ENCODE assay signal across 8 cellular contexts in genomic region chr3:9862391-9863235, GRCh38. TPM values are rescaled to one million over a fixed set of nuclear protein-coding genes. Genes with fewer than 3 reads are reported as not detected.
A peak's percentile ranks its signal among the peaks of the same experiment; 100 is the strongest.
DNase-seq lines count a peak whose midpoint lies in the region; ATAC-seq, FAIRE-seq and TF ChIP-seq lines count a peak whose summit lies in the region.

No MANE protein-coding gene starts in this region.

- 5 to 80% methylated on average over 1 to 4 of the region's 52 CpGs for WGBS in esophagus squamous epithelium, 2 donors

- FAIRE-seq in GM12892 (lab: Jason Lieb, UNC): no peak

- DNase-seq in GM12892 (ENCODE audit: insufficient read length): peak; percentile 56
- DNase-seq in WTC11 (ENCODE audit: low spot score): peak; percentile 74
- DNase-seq in esophagus squamous epithelium (lab: John Stamatoyannopoulos, UW): no peak
- DNase-seq in natural killer cell: peak; percentile 39
- no peak for DNase-seq in vagina (ENCODE audit: extremely low spot score in 2 of 2)
- no peak for DNase-seq in dedifferentiated amniotic fluid mesenchymal stem cell (ENCODE audit: extremely low spot score)
- no peak for DNase-seq in T1000 (lab: John Stamatoyannopoulos, UW)

- H3K27ac ChIP-seq in esophagus squamous epithelium (peak overlapping the region; percentile 52 to 93 (median 78)), vagina (peak overlapping the region; percentile 90)

- TF ChIP-seq CTCF in WTC11 (IDR thresholded peaks at IDR 0.05) (no peak), esophagus squamous epithelium (IDR thresholded peaks at IDR 0.05) (peak in 4 of 6 experiments; percentile 33 to 47 (median 41)), natural killer cell (IDR thresholded peaks at IDR 0.05) (no peak), vagina (IDR thresholded peaks at IDR 0.05) (peak in 2 of 3 experiments; percentile 28 to 50)

- H3K9me3 ChIP-seq in esophagus squamous epithelium (no peaks in the 10 kb centered on the region), vagina (no peaks in the 10 kb centered on the region)

- peaks cover 12% of the 10 kb centered on the region for H3K27me3 Mint-ChIP-seq in WTC11 (ENCODE audit: low read depth)
- no peaks in the 10 kb centered on the region for H3K27me3 Mint-ChIP-seq in natural killer cell (ENCODE audit: low read depth in 2 of 2)

- intact Hi-C loops in esophagus squamous epithelium (cut with DNase I): no loop called here
- intact Hi-C loops in natural killer cell (cut with micrococcal nuclease): no loop called here
- intact Hi-C loops in vagina (cut with DNase I): loop anchor here (5.0 kb wide), 1 partner anchor 55 kb away; the partner anchor contains the start of gene IL17RC

- H3K9me3 Mint-ChIP-seq in WTC11: no peaks in the 10 kb centered on the region
- no peaks in the 10 kb centered on the region for H3K9me3 Mint-ChIP-seq in natural killer cell

- H3K27ac Mint-ChIP-seq in WTC11 (no peak overlapping the region), natural killer cell (peak overlapping the region; percentile 92 to 96)

- no peaks in the 10 kb centered on the region for H3K36me3 Mint-ChIP-seq in WTC11
- no peaks in the 10 kb centered on the region for H3K36me3 Mint-ChIP-seq in natural killer cell

- CTCF ChIA-PET in WTC11 (lab: Charles Lee): interaction anchor here (0.5 to 2.5 kb wide), 4 partner anchors 9 to 84 kb away, joined by 3 to 9 read pairs (median 4); no protein-coding TSS in a partner anchor

- H3K4me3 Mint-ChIP-seq in WTC11 (peak overlapping the region; percentile 66), natural killer cell (peak overlapping the region; percentile 80)

- no peaks in the 10 kb centered on the region for H3K36me3 ChIP-seq in esophagus squamous epithelium
- no peaks in the 10 kb centered on the region for H3K36me3 ChIP-seq in vagina

- no peak for TF ChIP-seq POLR2A in GM12892 (IDR thresholded peaks at IDR 0.05; ENCODE audit: low read depth, low read length)
- no peak for TF ChIP-seq POLR2A in esophagus squamous epithelium (IDR thresholded peaks at IDR 0.05)
- no peak for TF ChIP-seq POLR2A in vagina (IDR thresholded peaks at IDR 0.05)

- POLR2A ChIA-PET in WTC11 (lab: Charles Lee): no interaction called here

- ATAC-seq in WTC11: peak; percentile 91
- peak; percentile 65 to 78 (median 75) for ATAC-seq in natural killer cell
- no peak for ATAC-seq in GM18498 (IDR thresholded peaks at IDR 0.05; ENCODE audit: unreplicated experiment)

- peaks cover 10 to 34% (median 14%) of the 10 kb centered on the region in 3 donors for H3K4me1 ChIP-seq in esophagus squamous epithelium
- peaks cover 34% of the 10 kb centered on the region for H3K4me1 ChIP-seq in vagina

- peaks cover 25% of the 10 kb centered on the region for H3K4me1 Mint-ChIP-seq in WTC11
- peaks cover 30 to 37% of the 10 kb centered on the region in 2 donors for H3K4me1 Mint-ChIP-seq in natural killer cell

- H3K27me3 ChIP-seq in esophagus squamous epithelium: peaks cover 0 to 20% (median 0%) of the 10 kb centered on the region in 4 donors
- H3K27me3 ChIP-seq in vagina: no peaks in the 10 kb centered on the region

- H3K4me3 ChIP-seq in esophagus squamous epithelium (peak overlapping the region; percentile 24 to 59 (median 42)), vagina (peak overlapping the region; percentile 38)

TF ChIP-seq in WTC11, 78 proteins besides CTCF, POLR2A, EP300 and RAD21:
- TF ChIP-seq ESRRA (CRISPR knock-in tag; IDR thresholded peaks at IDR 0.05; ENCODE audit: borderline replicate concordance) (peak; percentile 21; the same call in 1 of the 2 replicates), ETV6 (CRISPR knock-in tag; IDR thresholded peaks at IDR 0.05) (0 out of 2 replicates have a peak, but pooled peaks have one; percentile 38), NFE2L1 (CRISPR knock-in tag; IDR thresholded peaks at IDR 0.05) (no peak), ERG (CRISPR knock-in tag; IDR thresholded peaks at IDR 0.05) (no peak), PREB (CRISPR knock-in tag; IDR thresholded peaks at IDR 0.05; ENCODE audit: borderline replicate concordance) (no peak), TEAD4 (CRISPR knock-in tag; IDR thresholded peaks at IDR 0.05) (no peak), E2F1 (CRISPR knock-in tag; IDR thresholded peaks at IDR 0.05) (0 out of 2 replicates have a peak, but pooled peaks have one; percentile 28), NR3C1 (CRISPR knock-in tag; conservative IDR thresholded peaks at IDR 0.05; ENCODE audit: low read depth) (no peak), ZNF423 (CRISPR knock-in tag; IDR thresholded peaks at IDR 0.05) (peak; percentile 56; the same call in 1 of the 2 replicates), GABPB1 (CRISPR knock-in tag; IDR thresholded peaks at IDR 0.05) (peak; percentile 59; the same call in 1 of the 2 replicates), ZNF396 (CRISPR knock-in tag; IDR thresholded peaks at IDR 0.05; ENCODE audit: borderline replicate concordance) (no peak), TP53 (CRISPR knock-in tag; IDR thresholded peaks at IDR 0.05) (no peak)

RNA-seq across cellular contexts. Expression of gene CIDEC, which starts 17.4 kb away (rescaled TPM):
- not detected for polyA plus RNA-seq in GM12892 (2012; ENCODE audit: missing spikeins)
- not detected in 3 replicates for total RNA-seq in WTC11 (2021)
- total RNA-seq in esophagus squamous epithelium: not detected
- not detected for total RNA-seq in natural killer cell
- 51.3 TPM for total RNA-seq in vagina

RNA-seq across cellular contexts. Expression of gene RPUSD3, which starts 18.8 kb away (rescaled TPM):
- polyA plus RNA-seq in GM12892 (2012; ENCODE audit: missing spikeins): 32.8 TPM
- total RNA-seq in WTC11 (2021): 83.0 to 95.5 TPM (median 90.8 TPM) in 3 replicates
- total RNA-seq in esophagus squamous epithelium: 10 to 100 TPM; 34.7 to 46.4 (median 41.4) TPM
- total RNA-seq in natural killer cell: 10 to 100 TPM; 27.5 to 43.9 (median 30.9) TPM
- 50.6 TPM for total RNA-seq in vagina

RNA-seq across cellular contexts. Expression of gene JAGN1, which starts 27.8 kb away (rescaled TPM):
- 33.6 TPM for polyA plus RNA-seq in GM12892 (2012; ENCODE audit: missing spikeins)
- total RNA-seq in WTC11 (2021) (25.6 to 30.1 TPM (median 28.7 TPM) in 3 replicates), esophagus squamous epithelium (10 to 100 TPM; 24.7 to 40.8 (median 33.3) TPM), natural killer cell (10 to 100 TPM; 15.4 to 16.6 (median 15.5) TPM), vagina (32.7 TPM)

RNA-seq across cellular contexts. Expression of gene IL17RE, which starts 40.0 kb away (rescaled TPM):
- 0.17 TPM for polyA plus RNA-seq in GM12892 (2012; ENCODE audit: missing spikeins)
- total RNA-seq in WTC11 (2021): 3.0 to 4.2 TPM (median 4.0 TPM) in 3 replicates
- total RNA-seq in esophagus squamous epithelium: 10 to 100 TPM in 3 of 4 donors, 1 to 10 TPM in 1; 7.5 to 15.3 (median 12.1) TPM
- 1 to 10 TPM in 2 of 3 donors, under 1 TPM in 1; 0.28 to 2.5 (median 1.5) TPM for total RNA-seq in natural killer cell
- total RNA-seq in vagina: 15.2 TPM

RNA-seq across cellular contexts. Expression of gene TTLL3, which starts 52.6 kb away (rescaled TPM):
- 33.8 TPM for polyA plus RNA-seq in GM12892 (2012; ENCODE audit: missing spikeins)
- 11.1 to 14.7 TPM (median 12.3 TPM) in 3 replicates for total RNA-seq in WTC11 (2021)
- 10 to 100 TPM in 3 of 4 donors, 1 to 10 TPM in 1; 7.6 to 29.2 (median 10.2) TPM for total RNA-seq in esophagus squamous epithelium
- 100 to 1,000 TPM; 133 to 137 (median 136) TPM for total RNA-seq in natural killer cell
- 73.4 TPM for total RNA-seq in vagina

Comparison
In these comparisons a context has a peak if more than half of its experiments do, and no peak if none do; other contexts are left out.
1. DNase-seq: peak in GM12892 (single experiment), WTC11 (single experiment) and natural killer cell (single experiment); none in esophagus squamous epithelium (single experiment), vagina (0 of 2), dedifferentiated amniotic fluid mesenchymal stem cell (single experiment) and T1000 (single experiment).
2. CTCF ChIP-seq: peak in esophagus squamous epithelium (4 of 6) and vagina (2 of 3); none in WTC11 (single experiment) and natural killer cell (single experiment).
3. RNA of gene CIDEC, which starts 17.4 kb away (total RNA-seq): 51.3 TPM in vagina (single experiment); not detected in WTC11, not detected in esophagus squamous epithelium and not detected in natural killer cell; every median in the first group is over 10 times any median in the second.